Comparison of ENCODE assay signal across 12 cellular contexts in the genomic region with DNA sequence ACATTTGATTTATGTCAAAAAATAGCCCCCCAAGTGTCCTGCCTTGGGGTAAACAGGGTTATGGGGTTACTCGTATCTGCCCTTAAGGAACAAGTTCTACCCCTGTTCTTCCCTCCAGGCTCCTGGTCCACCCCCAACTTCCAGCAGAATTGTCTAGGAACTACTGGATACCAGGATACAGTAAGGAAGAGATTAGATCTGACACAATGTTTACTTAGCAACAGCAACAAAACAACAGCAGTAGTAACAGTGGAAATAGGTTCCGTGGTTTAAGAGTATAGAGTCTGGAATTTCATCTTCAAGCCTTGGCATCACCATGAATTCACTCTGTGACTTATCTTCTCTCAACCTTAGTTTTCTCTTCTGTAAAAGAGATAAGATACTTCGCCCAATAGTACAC. TPM values are rescaled to one million over a fixed set of nuclear protein-coding genes. Genes with fewer than 3 reads are reported as not detected.
DNase-seq lines count a peak whose midpoint lies in the region; ATAC-seq and TF ChIP-seq lines count a peak whose summit lies in the region.
"Had no signal": no experiment of that assay in that cellular context is flagged by ENCODE, and none has a peak within 500 bp of the region (broad histone marks: within the 10 kb centered on the region; RNA-seq: fewer than 3 reads in every experiment).

No MANE protein-coding gene starts in this region.

- no peak for ATAC-seq in mucosa of descending colon
- ATAC-seq: heart left ventricle had no signal

- no peaks in the 10 kb centered on the region for H3K27me3 ChIP-seq in osteoblast (ENCODE audit: insufficient read depth, low read length)
- H3K27me3 ChIP-seq: cardiac muscle cell had no signal

- DNase-seq in EL (peak; percentile 31), NCI-H226 (peak; percentile 76), endothelial cell (ENCODE audit: low spot score) (peak; percentile 34), osteoblast (ENCODE audit: insufficient read length, low spot score, missing footprints) (peak; percentile 84), NCI-H524 treated with DMSO at 0.1 percent for 48 hours (lab: John Stamatoyannopoulos, UW) (no peak), mucosa of descending colon (no peak)
- DNase-seq in activated CD4-positive, alpha-beta T cell treated with anti-CD3 and anti-CD28 coated beads for 4 hours: no peak
- DNase-seq: activated gamma-delta T cell treated with Interleukin-2 at 50 U/mL for 16 hours, heart left ventricle, MV-4-11 had no signal

- no peak overlapping the region for H3K4me3 ChIP-seq in osteoblast (ENCODE audit: insufficient read depth, low read length)
- H3K4me3 ChIP-seq in mucosa of descending colon: no peak overlapping the region
- H3K4me3 ChIP-seq: cardiac muscle cell, heart left ventricle had no signal

- H3K9me3 ChIP-seq in osteoblast (ENCODE audit: low read depth, low read length): no peaks in the 10 kb centered on the region
- no peaks in the 10 kb centered on the region for H3K9me3 ChIP-seq in mucosa of descending colon
- H3K9me3 ChIP-seq: heart left ventricle had no signal

- intact Hi-C loops in mucosa of descending colon (cut with DNase I, micrococcal nuclease): loop anchor here in 1 of 2 donors (10.0 kb wide), 1 partner anchor 234 kb away; no protein-coding TSS in a partner anchor

- H3K4me2 ChIP-seq in osteoblast (ENCODE audit: insufficient read depth, low read length): no peak overlapping the region

- H3K27me3 Mint-ChIP-seq in endothelial cell (ENCODE audit: unreplicated experiment): peaks cover 31% of the 10 kb centered on the region

- H3K4me1 Mint-ChIP-seq in endothelial cell (ENCODE audit: unreplicated experiment): peaks cover 18% of the 10 kb centered on the region

- H3K9me3 Mint-ChIP-seq in endothelial cell (ENCODE audit: unreplicated experiment): no peaks in the 10 kb centered on the region

- H2AFZ ChIP-seq in osteoblast (ENCODE audit: low read length): no peak overlapping the region

- no peaks in the 10 kb centered on the region for H3K79me2 ChIP-seq in osteoblast (ENCODE audit: insufficient read depth, low read length)

- peaks cover 16% of the 10 kb centered on the region for H3K36me3 ChIP-seq in osteoblast (ENCODE audit: insufficient read depth, low read length)
- no peaks in the 10 kb centered on the region for H3K36me3 ChIP-seq in mucosa of descending colon (ENCODE audit: low read depth)
- H3K36me3 ChIP-seq: cardiac muscle cell had no signal

- H4K20me1 ChIP-seq in osteoblast (ENCODE audit: insufficient read depth, low read length): peaks cover 1% of the 10 kb centered on the region

- H3K4me1 ChIP-seq in osteoblast (ENCODE audit: insufficient read depth, low read length) (peaks cover 4% of the 10 kb centered on the region), mucosa of descending colon (ENCODE audit: low read depth) (no peaks in the 10 kb centered on the region)

- no peak overlapping the region for H3K4me3 Mint-ChIP-seq in endothelial cell (ENCODE audit: unreplicated experiment)

- TF ChIP-seq CTCF in endothelial cell (IDR thresholded peaks at IDR 0.05; ENCODE audit: unreplicated experiment) (no peak), osteoblast (IDR thresholded peaks at IDR 0.05; ENCODE audit: extremely low read depth, low read depth, low read length) (no peak), mucosa of descending colon (IDR thresholded peaks at IDR 0.05) (no peak)

- peak overlapping the region; percentile 89 for H3K27ac Mint-ChIP-seq in endothelial cell (ENCODE audit: unreplicated experiment)

- no peak overlapping the region for H3K27ac ChIP-seq in osteoblast (ENCODE audit: low read depth, low read length)
- H3K27ac ChIP-seq: cardiac muscle cell, heart left ventricle had no signal

- peaks cover 6% of the 10 kb centered on the region for H3K36me3 Mint-ChIP-seq in endothelial cell (ENCODE audit: low read depth, unreplicated experiment)

RNA-seq across cellular contexts. Expression of a gene that starts 1.7 kb away (rescaled TPM):
- total RNA-seq in endothelial cell (ENCODE audit: unreplicated experiment) (10.6 TPM), osteoblast (12.1 and 14.1 TPM in 2 replicates), mucosa of descending colon (10 to 100 TPM; 24.1 to 42.3 (median 30.1) TPM)

RNA-seq across cellular contexts. Expression of a gene that starts 12.7 kb away (rescaled TPM):
- 3.2 TPM for total RNA-seq in endothelial cell (ENCODE audit: unreplicated experiment)
- total RNA-seq in osteoblast: 1.8 and 2.2 TPM in 2 replicates
- total RNA-seq in mucosa of descending colon: under 1 TPM; 0.46 to 0.82 (median 0.80) TPM

RNA-seq across cellular contexts. Expression of a gene that starts 13.3 kb away (rescaled TPM):
- total RNA-seq in endothelial cell (ENCODE audit: unreplicated experiment) (0.74 TPM), osteoblast (0.29 and 0.36 TPM in 2 replicates), mucosa of descending colon (under 1 TPM in 2 of 3 donors, not detected in 1; 0.12 to 0.20 TPM)
- total RNA-seq: SK-MEL-5 had no signal

RNA-seq across cellular contexts. Expression of a gene that starts 24.9 kb away (rescaled TPM):
- total RNA-seq in endothelial cell (ENCODE audit: unreplicated experiment) (8.1 TPM), osteoblast (not detected in 2 replicates), mucosa of descending colon (1 to 10 TPM in 2 of 3 donors, under 1 TPM in 1; 0.55 to 2.3 (median 2.0) TPM)
- total RNA-seq: SK-MEL-5 had no signal

RNA-seq across cellular contexts. Expression of a gene that starts 26.8 kb away (rescaled TPM):
- total RNA-seq in endothelial cell (ENCODE audit: unreplicated experiment) (137 TPM), osteoblast (285 and 299 TPM in 2 replicates), mucosa of descending colon (100 to 1,000 TPM; 121 to 144 (median 141) TPM)

Comparison
In these comparisons a context has a peak if more than half of its experiments do, and no peak if none do; other contexts are left out.
1. DNase-seq: peak in EL (single experiment), NCI-H226 (single experiment), endothelial cell (single experiment) and osteoblast (single experiment); none in activated CD4-positive, alpha-beta T cell treated with anti-CD3 and anti-CD28 coated beads for 4 hours (0 of 2), NCI-H524 treated with DMSO at 0.1 percent for 48 hours (single experiment) and mucosa of descending colon (0 of 3).